ENCODE assay signal across 21 cellular contexts in the genomic region with DNA sequence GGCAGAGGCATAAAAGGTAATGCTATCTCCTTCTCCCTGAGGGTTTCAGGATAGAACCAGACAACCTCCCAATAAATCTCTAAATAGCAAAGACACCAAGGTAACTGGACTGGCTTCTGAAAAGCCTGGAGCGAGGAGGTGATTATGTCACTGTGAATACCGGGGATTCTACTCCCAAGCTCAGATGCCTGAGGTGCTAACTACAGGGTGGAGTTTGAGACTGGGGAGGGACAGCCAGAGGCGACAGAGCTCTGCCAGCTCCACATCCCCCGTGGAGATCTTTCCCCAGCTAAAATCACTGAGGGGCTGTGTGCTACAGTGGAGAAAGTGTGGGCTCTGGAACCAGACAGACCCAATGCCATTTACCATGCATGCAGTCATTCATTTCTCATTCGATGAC. TPM values are rescaled to one million over a fixed set of nuclear protein-coding genes. Genes with fewer than 3 reads are reported as not detected.
"Had no signal": no experiment of that assay in that cellular context is flagged by ENCODE, and none has a peak within 500 bp of the region (broad histone marks: within the 10 kb centered on the region; RNA-seq: fewer than 3 reads in every experiment).

No MANE protein-coding gene starts in this region.

- H3K4me1 ChIP-seq: pancreas, psoas muscle, sigmoid colon, stomach, transverse colon, uterus had no signal

- H3K36me3 ChIP-seq: neural progenitor cell, pancreas, sigmoid colon, stomach, thoracic aorta, transverse colon, uterus had no signal

- H3K36me3 Mint-ChIP-seq: naive thymus-derived CD8-positive, alpha-beta T cell; neural progenitor cell had no signal

- H3K4me3 ChIP-seq: coronary artery, hepatocyte, mucosa of descending colon, neural progenitor cell, pancreas, psoas muscle, sigmoid colon, skin epidermis, stomach, thoracic aorta, transverse colon, uterus had no signal

- H3K27me3 ChIP-seq: hepatocyte, pancreas, sigmoid colon, stomach, transverse colon, uterus had no signal

- H3K27ac Mint-ChIP-seq: naive thymus-derived CD8-positive, alpha-beta T cell had no signal

- H3K4me3 Mint-ChIP-seq: naive thymus-derived CD8-positive, alpha-beta T cell; neural progenitor cell had no signal

- H3K27ac ChIP-seq: coronary artery, hepatocyte, neural progenitor cell, pancreas, psoas muscle, sigmoid colon, skin epidermis, stomach, thoracic aorta, transverse colon, uterus had no signal

- H3K9me3 Mint-ChIP-seq: naive thymus-derived CD8-positive, alpha-beta T cell; neural progenitor cell had no signal

- ATAC-seq: mucosa of descending colon; naive thymus-derived CD8-positive, alpha-beta T cell; pancreas; psoas muscle had no signal

- H3K9me3 ChIP-seq: mucosa of descending colon, pancreas, psoas muscle, sigmoid colon, stomach, thoracic aorta, transverse colon, uterus had no signal

- DNase-seq: effector CD4-positive, alpha-beta T cell; head of caudate nucleus; kidney glomerular epithelial cell; mucosa of descending colon; naive thymus-derived CD8-positive, alpha-beta T cell; occipital lobe; psoas muscle; retina; sigmoid colon; stimulated activated CD4-positive, alpha-beta T cell treated with anti-CD3 and anti-CD28 coated beads, Interleukin-12 subunit alpha, Interleukin-12 subunit beta, amount 100 ng/mL, for 4 hours; stimulated activated naive CD4-positive, alpha-beta T cell; stomach; substantia nigra; transverse colon; uterus had no signal

RNA-seq across cellular contexts. Expression of gene SLC45A3, which starts 7.9 kb away (rescaled TPM):
- polyA plus RNA-seq: naive thymus-derived CD8-positive, alpha-beta T cell had no signal
